9 cellular contexts compared by ENCODE assay signal in the genomic region with DNA sequence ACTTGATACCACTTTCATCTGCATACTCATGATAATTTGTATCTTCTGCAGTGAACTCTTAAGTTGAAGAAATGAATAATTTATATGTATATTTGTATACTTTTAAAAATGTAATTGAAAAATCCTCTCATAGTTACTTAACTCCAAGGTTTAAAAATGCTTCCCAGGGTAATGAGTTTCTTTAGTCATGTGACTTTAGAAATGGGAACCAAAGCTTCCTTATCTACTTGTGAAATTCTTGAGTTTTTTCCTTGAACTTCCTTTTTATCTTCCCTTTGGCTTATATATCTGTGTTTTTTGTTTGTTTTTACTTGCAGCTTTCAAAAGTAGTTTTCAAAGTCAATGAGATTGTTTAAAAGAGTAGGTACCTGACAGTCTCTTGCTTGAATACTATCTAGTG. TPM values are rescaled to one million over a fixed set of nuclear protein-coding genes. Genes with fewer than 3 reads are reported as not detected.
A peak's percentile ranks its signal among the peaks of the same experiment; 100 is the strongest.
DNase-seq lines count a peak whose midpoint lies in the region; ATAC-seq and TF ChIP-seq lines count a peak whose summit lies in the region.
"Had no signal": no experiment of that assay in that cellular context is flagged by ENCODE, and none has a peak within 500 bp of the region (broad histone marks: within the 10 kb centered on the region; RNA-seq: fewer than 3 reads in every experiment).

No MANE protein-coding gene starts in this region.

- H3K36me3 ChIP-seq in hepatocyte (replicated peaks; ENCODE audit: insufficient read depth, low read depth) (no peaks in the 10 kb centered on the region), subcutaneous abdominal adipose tissue (ENCODE audit: control insufficient read depth in 5 of 5, insufficient read depth in 5 of 5, low read length in 5 of 5) (peaks cover 0 to 10% (median 6%) of the 10 kb centered on the region in 5 donors)

- H3K9me3 Mint-ChIP-seq in T-helper 2 cell treated with Interferon-gamma antibody and Interleukin-4, amounts not matched to agents 5 μg/mL and 100 μg/mL, for 36 hours, result no peaks in the 10 kb centered on the region
- no peaks in the 10 kb centered on the region for H3K9me3 Mint-ChIP-seq in activated B cell treated with CpG ODN at 0.5 μM for 24 hours

- no peak for ATAC-seq in activated B cell treated with CpG ODN at 0.5 μM for 24 hours (ENCODE audit: low read depth)
- ATAC-seq in GM21786 (IDR thresholded peaks at IDR 0.05; ENCODE audit: unreplicated experiment), result no peak

- H3K79me2 ChIP-seq in hepatocyte, result peaks cover 78% of the 10 kb centered on the region

- no peaks in the 10 kb centered on the region for H3K27me3 ChIP-seq in hepatocyte
- no peaks in the 10 kb centered on the region for H3K27me3 ChIP-seq in subcutaneous abdominal adipose tissue (ENCODE audit: control insufficient read depth in 5 of 5, insufficient read depth in 4 of 5, low read length in 5 of 5)

- H3K36me3 Mint-ChIP-seq in T-helper 2 cell treated with Interferon-gamma antibody and Interleukin-4, amounts not matched to agents 5 μg/mL and 100 μg/mL, for 36 hours (ENCODE audit: low read depth), result peaks cover 46% of the 10 kb centered on the region
- H3K36me3 Mint-ChIP-seq in activated B cell treated with CpG ODN at 0.5 μM for 24 hours (ENCODE audit: low read depth), result peaks cover 63% of the 10 kb centered on the region

- peak overlapping the region; percentile 94 for H3K4me3 Mint-ChIP-seq in T-helper 2 cell treated with Interferon-gamma antibody and Interleukin-4, amounts not matched to agents 5 μg/mL and 100 μg/mL, for 36 hours
- H3K4me3 Mint-ChIP-seq in activated B cell treated with CpG ODN at 0.5 μM for 24 hours, result peak overlapping the region; percentile 100

- H3K4me1 ChIP-seq in hepatocyte (ENCODE audit: insufficient read depth), result peaks cover 19% of the 10 kb centered on the region
- H3K4me1 ChIP-seq in subcutaneous abdominal adipose tissue (ENCODE audit: control insufficient read depth in 5 of 5, insufficient read depth in 5 of 5, low read length in 5 of 5), result peaks cover 19 to 77% (median 67%) of the 10 kb centered on the region in 5 donors

- no peaks in the 10 kb centered on the region for H3K9me3 ChIP-seq in hepatocyte (ENCODE audit: low read depth)
- H3K9me3 ChIP-seq in subcutaneous abdominal adipose tissue (ENCODE audit: control insufficient read depth in 5 of 5, low read length in 5 of 5), result no peaks in the 10 kb centered on the region

- H3K27ac Mint-ChIP-seq in T-helper 2 cell treated with Interferon-gamma antibody and Interleukin-4, amounts not matched to agents 5 μg/mL and 100 μg/mL, for 36 hours, result peak overlapping the region; percentile 98
- H3K27ac Mint-ChIP-seq in activated B cell treated with CpG ODN at 0.5 μM for 24 hours, result peak overlapping the region; percentile 99

- H3K4me2 ChIP-seq in hepatocyte, result peak overlapping the region; percentile 89

- H3K9ac ChIP-seq in subcutaneous abdominal adipose tissue (ENCODE audit: low read length in 5 of 5), result peak overlapping the region; percentile 62 to 99 (median 96)

- peaks cover 10% of the 10 kb centered on the region for H4K20me1 ChIP-seq in hepatocyte (ENCODE audit: insufficient read depth, poor library complexity, severe bottlenecking)

- POLR2A ChIA-PET in activated B cell treated with CpG ODN at 0.5 μM for 24 hours (lab: Charles Lee), result interaction anchor here (0.5 to 1.8 kb wide), 13 partner anchors 20 to 1261 kb away, joined by 3 to 13 read pairs (median 4); partner anchors contain the start of genes CLK1, NDUFB3 and ORC2

- peaks cover 53% of the 10 kb centered on the region for H3K4me1 Mint-ChIP-seq in T-helper 2 cell treated with Interferon-gamma antibody and Interleukin-4, amounts not matched to agents 5 μg/mL and 100 μg/mL, for 36 hours (ENCODE audit: low read depth)
- H3K4me1 Mint-ChIP-seq in activated B cell treated with CpG ODN at 0.5 μM for 24 hours, result peaks cover 81% of the 10 kb centered on the region

- no peak overlapping the region for H3K4me3 ChIP-seq in hepatocyte
- peak overlapping the region; percentile 92 to 97 (median 96) for H3K4me3 ChIP-seq in subcutaneous abdominal adipose tissue (ENCODE audit: low read depth in 1 of 5, low read length in 5 of 5)

- peak overlapping the region; percentile 98 for H3K27ac ChIP-seq in hepatocyte
- peak overlapping the region; percentile 100 for H3K27ac ChIP-seq in subcutaneous abdominal adipose tissue (ENCODE audit: low read depth, low read length)

- no peak overlapping the region for H2AFZ ChIP-seq in hepatocyte

- intact Hi-C loops in activated B cell treated with CpG ODN at 0.5 μM for 24 hours (cut with micrococcal nuclease), result no loop called here

- TF ChIP-seq CTCF in activated B cell treated with CpG ODN at 0.5 μM for 24 hours (IDR thresholded peaks at IDR 0.05) (no peak), hepatocyte (IDR thresholded peaks at IDR 0.05; ENCODE audit: poor library complexity) (no peak)

- H3K27me3 Mint-ChIP-seq in T-helper 2 cell treated with Interferon-gamma antibody and Interleukin-4, amounts not matched to agents 5 μg/mL and 100 μg/mL, for 36 hours (ENCODE audit: low read depth), result no peaks in the 10 kb centered on the region
- H3K27me3 Mint-ChIP-seq in activated B cell treated with CpG ODN at 0.5 μM for 24 hours, result no peaks in the 10 kb centered on the region

- CTCF ChIA-PET in activated B cell treated with CpG ODN at 0.5 μM for 24 hours (lab: Charles Lee), result interaction anchor here (0.6 to 1.6 kb wide), 8 partner anchors 12 to 157 kb away, joined by 3 to 14 read pairs (median 5); partner anchors contain the start of genes CASP10 and ORC2

- no peaks in the 10 kb centered on the region for H3K9me2 ChIP-seq in hepatocyte (replicated peaks; ENCODE audit: insufficient read depth)

- no peak for DNase-seq in T-helper 2 cell treated with Interferon-gamma antibody and Interleukin-4, amounts not matched to agents 5 μg/mL and 100 μg/mL, for 36 hours (ENCODE audit: low spot score)
- DNase-seq in T-helper 2 cell, result no peak
- DNase-seq in activated B cell treated with CpG ODN at 0.5 μM for 24 hours, result no peak
- no peak for DNase-seq in hepatocyte (ENCODE audit: low spot score)
- no peak for DNase-seq in SW480 (ENCODE audit: low spot score)
- no peak for DNase-seq in hippocampal formation (lab: John Stamatoyannopoulos, UW)
- DNase-seq: amygdala had no signal

RNA-seq across cellular contexts. Expression of gene CFLAR, which starts 4.5 kb away (rescaled TPM):
- total RNA-seq in activated B cell treated with CpG ODN at 0.5 μM for 24 hours (274 and 320 TPM in 2 replicates), hepatocyte (60.6 and 65.9 TPM in 2 replicates)
- polyA plus RNA-seq in hepatocyte, result 46.0 and 54.1 TPM in 2 replicates

RNA-seq across cellular contexts. Expression of gene NDUFB3, which starts 48.7 kb away (rescaled TPM):
- total RNA-seq in activated B cell treated with CpG ODN at 0.5 μM for 24 hours (85.4 and 94.2 TPM in 2 replicates), hepatocyte (83.0 and 96.2 TPM in 2 replicates)
- polyA plus RNA-seq in hepatocyte, result 229 and 230 TPM in 2 replicates

RNA-seq across cellular contexts. Expression of gene HYCC2, which starts 49.0 kb away (rescaled TPM):
- total RNA-seq in activated B cell treated with CpG ODN at 0.5 μM for 24 hours (32.0 and 39.6 TPM in 2 replicates), hepatocyte (8.0 and 9.7 TPM in 2 replicates)
- polyA plus RNA-seq in hepatocyte, result 6.4 and 6.7 TPM in 2 replicates
